1 cellular context compared by ENCODE assay signal in genomic region chr10:7667262-7668141, GRCh38.
TF ChIP-seq lines count a peak whose summit lies in the region.

No MANE protein-coding gene starts in this region.

TF ChIP-seq in HEK293T, 16 proteins besides CTCF, POLR2A, EP300 and RAD21 (continued from another document):
- TF ChIP-seq FOXK2 (IDR thresholded peaks at IDR 0.05) (no peak), SUZ12 (IDR thresholded peaks at IDR 0.05) (no peak), SP1 (IDR thresholded peaks at IDR 0.05) (no peak)
